14 cellular contexts compared by ENCODE assay signal in the genomic region with DNA sequence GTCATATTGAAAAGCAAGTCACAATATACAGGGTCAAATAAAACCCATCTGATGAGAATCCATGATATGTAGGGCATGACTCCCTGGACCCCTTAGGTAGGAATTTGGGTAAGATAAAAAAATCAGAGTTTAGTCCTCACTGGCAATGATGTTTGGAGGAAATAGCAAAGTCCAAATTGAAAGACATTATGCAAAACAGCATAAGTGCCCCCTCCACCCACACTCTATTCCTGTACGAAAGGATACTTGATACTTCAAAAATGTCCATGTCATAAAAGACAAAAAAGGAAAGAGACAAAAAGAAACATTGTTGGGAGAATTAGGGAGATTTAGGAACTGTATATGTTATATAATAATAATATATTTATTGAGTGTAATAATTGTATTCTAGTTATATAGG.
"Had no signal": no experiment of that assay in that cellular context is flagged by ENCODE, and none has a peak within 500 bp of the region (broad histone marks: within the 10 kb centered on the region; RNA-seq: fewer than 3 reads in every experiment).

No MANE protein-coding gene starts in this region.

- H3K4me3 Mint-ChIP-seq: activated CD4-positive, alpha-beta T cell treated with anti-CD3 and anti-CD28 coated beads, Interleukin-2, amount 10 ng/mL, durations not matched to agents 7 days and 5 days; activated naive CD8-positive, alpha-beta T cell; central memory CD8-positive, alpha-beta T cell; neural progenitor cell; T-helper 1 cell treated with Interleukin-12 subunit alpha and Interleukin-12 subunit beta and Interleukin-4 antibody, amounts not matched to agents 30 μg/mL and 1 μg/mL, for 36 hours had no signal

- H3K4me3 ChIP-seq: neural progenitor cell, right lobe of liver had no signal

- H3K9me3 ChIP-seq: right lobe of liver had no signal

- H3K27ac Mint-ChIP-seq: activated CD4-positive, alpha-beta T cell treated with anti-CD3 and anti-CD28 coated beads, Interleukin-2, amount 10 ng/mL, durations not matched to agents 7 days and 5 days; activated naive CD8-positive, alpha-beta T cell; neural progenitor cell; T-helper 1 cell treated with Interleukin-12 subunit alpha and Interleukin-12 subunit beta and Interleukin-4 antibody, amounts not matched to agents 30 μg/mL and 1 μg/mL, for 36 hours had no signal

- H3K27me3 ChIP-seq: brain microvascular endothelial cell, neural progenitor cell, right lobe of liver had no signal

- H3K4me1 ChIP-seq: right lobe of liver had no signal

- H3K36me3 Mint-ChIP-seq: neural progenitor cell had no signal

- ATAC-seq: right lobe of liver had no signal

- DNase-seq: activated CD4-positive, alpha-beta T cell treated with anti-CD3 and anti-CD28 coated beads, Interleukin-2, amount 10 ng/mL, durations not matched to agents 7 days and 5 days; activated gamma-delta T cell; brain microvascular endothelial cell; cortex of kidney; effector CD4-positive, alpha-beta T cell; foreskin fibroblast; hypothalamus; kidney glomerular epithelial cell; mesenchymal stem cell; right lobe of liver had no signal

- H3K36me3 ChIP-seq: brain microvascular endothelial cell, neural progenitor cell, right lobe of liver had no signal

- H3K9me3 Mint-ChIP-seq: central memory CD8-positive, alpha-beta T cell; neural progenitor cell; T-helper 1 cell treated with Interleukin-12 subunit alpha and Interleukin-12 subunit beta and Interleukin-4 antibody, amounts not matched to agents 30 μg/mL and 1 μg/mL, for 36 hours had no signal

- H3K27ac ChIP-seq: brain microvascular endothelial cell, neural progenitor cell, right lobe of liver had no signal

- H3K27me3 Mint-ChIP-seq: activated CD4-positive, alpha-beta T cell treated with anti-CD3 and anti-CD28 coated beads, Interleukin-2, amount 10 ng/mL, durations not matched to agents 7 days and 5 days; activated naive CD8-positive, alpha-beta T cell; central memory CD8-positive, alpha-beta T cell had no signal
